25 cellular contexts compared by ENCODE assay signal in genomic region chr12:4609071-4609470, GRCh38.
"Had no signal": no experiment of that assay in that cellular context is flagged by ENCODE, and none has a peak within 500 bp of the region (broad histone marks: within the 10 kb centered on the region; RNA-seq: fewer than 3 reads in every experiment).

No MANE protein-coding gene starts in this region.

- H3K27me3 Mint-ChIP-seq: dendritic cell treated with granulocyte-macrophage colony-stimulating factor and Interleukin-4, amounts not matched to agents 40 ng/mL and 50 ng/mL, for 4 days; effector memory CD8-positive, alpha-beta T cell had no signal

- DNase-seq: colonic mucosa; cortex of kidney; dermis blood vessel endothelial cell; dorsolateral prefrontal cortex; effector CD4-positive, alpha-beta T cell; effector CD8-positive, alpha-beta T cell; effector memory CD4-positive, alpha-beta T cell; effector memory CD8-positive, alpha-beta T cell; endodermal cell; erythroblast; esophagus squamous epithelium; foreskin fibroblast; foreskin keratinocyte; foreskin melanocyte; gastrocnemius medialis; glutamatergic neuron; head of caudate nucleus; heart left ventricle; heart right ventricle had no signal

- H3K4me1 ChIP-seq: colonic mucosa, foreskin keratinocyte had no signal

- H3K27ac ChIP-seq: colonic mucosa, coronary artery, dorsolateral prefrontal cortex, epithelial cell of prostate, esophagus muscularis mucosa, esophagus squamous epithelium, foreskin keratinocyte, gastrocnemius medialis, gastroesophageal sphincter, heart left ventricle, heart right ventricle had no signal

- H3K9me3 Mint-ChIP-seq: dendritic cell treated with granulocyte-macrophage colony-stimulating factor and Interleukin-4, amounts not matched to agents 40 ng/mL and 50 ng/mL, for 4 days; effector memory CD8-positive, alpha-beta T cell; endodermal cell had no signal

- H3K4me3 Mint-ChIP-seq: dendritic cell treated with granulocyte-macrophage colony-stimulating factor and Interleukin-4, amounts not matched to agents 40 ng/mL and 50 ng/mL, for 4 days; effector memory CD8-positive, alpha-beta T cell; endodermal cell had no signal

- H3K9me3 ChIP-seq: colonic mucosa, esophagus muscularis mucosa, esophagus squamous epithelium, gastrocnemius medialis, gastroesophageal sphincter, heart left ventricle, heart right ventricle had no signal

- H3K27me3 ChIP-seq: colonic mucosa, dorsolateral prefrontal cortex, esophagus muscularis mucosa, esophagus squamous epithelium, foreskin keratinocyte, gastrocnemius medialis, gastroesophageal sphincter, heart left ventricle, heart right ventricle had no signal

- H3K4me3 ChIP-seq: colonic mucosa, coronary artery, dorsolateral prefrontal cortex, esophagus muscularis mucosa, esophagus squamous epithelium, gastrocnemius medialis, gastroesophageal sphincter, heart left ventricle, heart right ventricle had no signal

- ATAC-seq: effector memory CD8-positive, alpha-beta T cell; esophagus mucosa; foreskin keratinocyte; gastrocnemius medialis; gastroesophageal sphincter; heart left ventricle; heart right ventricle had no signal

- H3K27ac Mint-ChIP-seq: dendritic cell treated with granulocyte-macrophage colony-stimulating factor and Interleukin-4, amounts not matched to agents 40 ng/mL and 50 ng/mL, for 4 days; effector memory CD8-positive, alpha-beta T cell; endodermal cell had no signal
